ENCODE assay signal across 10 cellular contexts in the genomic region with DNA sequence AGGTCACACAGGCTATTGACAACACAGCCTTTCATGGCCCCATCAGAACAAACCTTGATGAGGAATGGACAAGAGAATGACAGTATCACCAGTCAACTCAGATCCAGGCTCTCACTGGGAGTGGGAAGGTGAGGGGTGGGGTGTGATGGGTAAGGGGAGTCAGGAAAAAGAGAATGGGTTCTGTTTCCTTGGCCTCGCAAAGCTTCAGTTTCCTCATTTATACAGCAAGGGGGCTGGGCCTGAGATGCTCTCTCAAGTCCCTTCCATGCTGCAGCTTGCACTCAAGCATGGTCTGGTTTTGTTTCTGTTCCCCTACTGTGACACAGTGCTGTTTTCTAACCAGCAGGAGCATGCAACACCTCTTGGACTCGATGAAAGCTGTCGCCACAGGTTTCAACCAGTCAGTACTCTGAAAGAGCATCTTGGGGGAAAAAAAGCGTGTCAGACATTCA.
A peak's percentile ranks its signal among the peaks of the same experiment; 100 is the strongest.
DNase-seq lines count a peak whose midpoint lies in the region; ATAC-seq, FAIRE-seq and TF ChIP-seq lines count a peak whose summit lies in the region.
"Had no signal": no experiment of that assay in that cellular context is flagged by ENCODE, and none has a peak within 500 bp of the region (broad histone marks: within the 10 kb centered on the region; RNA-seq: fewer than 3 reads in every experiment).

No MANE protein-coding gene starts in this region.

- H2AFZ ChIP-seq in neural progenitor cell (replicated peaks) (peak overlapping the region; percentile 38), mammary epithelial cell (ENCODE audit: low read depth, low read length) (no peak overlapping the region)

- FAIRE-seq in kidney (lab: Jason Lieb, UNC): no peak

- H3K9me3 ChIP-seq in neural progenitor cell (ENCODE audit: low read depth) (no peaks in the 10 kb centered on the region), mammary epithelial cell (replicated peaks; ENCODE audit: insufficient read depth, low read length) (no peaks in the 10 kb centered on the region), kidney (ENCODE audit: control insufficient read depth in 1 of 2, low read length in 2 of 2) (no peaks in the 10 kb centered on the region)
- H3K9me3 ChIP-seq: SJSA1 had no signal

- no peaks in the 10 kb centered on the region for H4K20me1 ChIP-seq in neural progenitor cell (ENCODE audit: low read depth)
- no peaks in the 10 kb centered on the region for H4K20me1 ChIP-seq in mammary epithelial cell (ENCODE audit: insufficient read depth, low read length)

- dilution Hi-C loops in mammary epithelial cell (cut with HindIII; ENCODE audit: low sequenced_read_pairs): loop anchor here (5.0 kb wide), 1 partner anchor 69 kb away; no protein-coding TSS in a partner anchor

- ATAC-seq in GM18873 (IDR thresholded peaks at IDR 0.05; ENCODE audit: low FRiP score, unreplicated experiment) (peak; percentile 90), HG02571 (IDR thresholded peaks at IDR 0.05; ENCODE audit: unreplicated experiment) (peak; percentile 95), HG03469 (IDR thresholded peaks at IDR 0.05; ENCODE audit: unreplicated experiment) (peak; percentile 93)

- 68% methylated on average over 4 of the region's 4 CpGs for WGBS in mammary epithelial cell (ENCODE audit: low coverage, missing lambda C conversion rate)

- H3K9me3 Mint-ChIP-seq in neural progenitor cell: no peaks in the 10 kb centered on the region

- no peaks in the 10 kb centered on the region for H3K4me1 Mint-ChIP-seq in neural progenitor cell

- H3K36me3 ChIP-seq in neural progenitor cell (no peaks in the 10 kb centered on the region), mammary epithelial cell (ENCODE audit: insufficient read depth, low read length) (no peaks in the 10 kb centered on the region), kidney (ENCODE audit: control insufficient read depth in 1 of 2, insufficient read depth in 2 of 2, low read length in 2 of 2) (no peaks in the 10 kb centered on the region)
- H3K36me3 ChIP-seq: SJSA1 had no signal

- DNase-seq in neural progenitor cell (ENCODE audit: low spot score) (no peak), NCI-H1694 treated with DMSO at 0.1 percent for 48 hours (lab: John Stamatoyannopoulos, UW) (no peak), mammary epithelial cell (no peak), kidney (no peak)
- no peak for DNase-seq in activated CD8-positive, alpha-beta memory T cell treated with anti-CD3 and anti-CD28 coated beads, Interleukin-2, amount 50 U/mL, for 4 hours
- DNase-seq: activated T-cell treated with anti-CD3 and anti-CD28 coated beads, Interleukin-2, amount 50 U/mL, for 1 hour had no signal

- no peak overlapping the region for H3K27ac Mint-ChIP-seq in neural progenitor cell

- H3K27ac ChIP-seq in neural progenitor cell (no peak overlapping the region), mammary epithelial cell (ENCODE audit: insufficient read depth, low read depth, low read length) (no peak overlapping the region), kidney (ENCODE audit: low read depth in 2 of 2, low read length in 2 of 2) (no peak overlapping the region)
- H3K27ac ChIP-seq: SJSA1 had no signal

- CTCF ChIA-PET in mammary epithelial cell (lab: Charles Lee; ENCODE audit: low non-redundant PET): no interaction called here

- intact Hi-C loops in mammary epithelial cell (cut with micrococcal nuclease): no loop called here
- intact Hi-C loops in kidney (cut with DNase I): no loop called here

- in situ Hi-C loops in mammary epithelial cell (cut with MboI; ENCODE audit: low sequenced_read_pairs in 2 of 2): no loop called here

- no peaks in the 10 kb centered on the region for H3F3A ChIP-seq in neural progenitor cell (ENCODE audit: low read depth)

- H3K4me2 ChIP-seq in neural progenitor cell: no peak overlapping the region
- no peak overlapping the region for H3K4me2 ChIP-seq in mammary epithelial cell (ENCODE audit: insufficient read depth, low read depth, low read length)

- no peaks in the 10 kb centered on the region for H3K36me3 Mint-ChIP-seq in neural progenitor cell

- no peak overlapping the region for H3K9ac ChIP-seq in neural progenitor cell
- no peak overlapping the region for H3K9ac ChIP-seq in mammary epithelial cell (ENCODE audit: insufficient read depth, low read length)
- H3K9ac ChIP-seq in kidney (ENCODE audit: low read length in 2 of 2): no peak overlapping the region

- no TSS peak for BruUV-seq in mammary epithelial cell (replicated peaks; lab: Mats Ljungman, UMichigan)

- H3K27me3 ChIP-seq in neural progenitor cell: no peaks in the 10 kb centered on the region
- no peaks in the 10 kb centered on the region for H3K27me3 ChIP-seq in mammary epithelial cell (ENCODE audit: insufficient read depth, low read length)
- H3K27me3 ChIP-seq: SJSA1 had no signal

- H3K4me3 Mint-ChIP-seq in neural progenitor cell: no peak overlapping the region

- H3K4me3 ChIP-seq in neural progenitor cell (no peak overlapping the region), mammary epithelial cell (replicated peaks in 1 of 3; ENCODE audit: insufficient read depth in 1 of 3, low read depth in 2 of 3, low read length in 3 of 3) (no peak overlapping the region), kidney (ENCODE audit: low read length in 2 of 2) (no peak overlapping the region)
- H3K4me3 ChIP-seq: SJSA1 had no signal

- no peaks in the 10 kb centered on the region for H3K79me2 ChIP-seq in neural progenitor cell (ENCODE audit: low read depth)
- H3K79me2 ChIP-seq in mammary epithelial cell (ENCODE audit: insufficient read depth, low read length): no peaks in the 10 kb centered on the region

- H3K27me3 Mint-ChIP-seq in neural progenitor cell (ENCODE audit: insufficient read depth, low read depth): no peaks in the 10 kb centered on the region

- H3K4me1 ChIP-seq in neural progenitor cell: no peaks in the 10 kb centered on the region
- H3K4me1 ChIP-seq in mammary epithelial cell (ENCODE audit: insufficient read depth, low read length): peaks cover 10% of the 10 kb centered on the region
- no peaks in the 10 kb centered on the region for H3K4me1 ChIP-seq in kidney (ENCODE audit: control insufficient read depth in 1 of 2, insufficient read depth in 1 of 2, low read depth in 1 of 2, low read length in 2 of 2)

- TF ChIP-seq CTCF in neural progenitor cell (IDR thresholded peaks at IDR 0.05) (no peak), mammary epithelial cell (conservative IDR thresholded peaks at IDR 0.05 in 1 of 2, IDR thresholded peaks at IDR 0.05 in 1 of 2; ENCODE audit: extremely low read depth in 1 of 2, insufficient read depth in 1 of 2, low read depth in 1 of 2, low read length in 2 of 2) (no peak), kidney (IDR thresholded peaks at IDR 0.05; ENCODE audit: borderline replicate concordance, extremely low read depth, insufficient read depth) (no peak)
